ENCODE assay signal across 24 cellular contexts in genomic region chr11:70539360-70540095, GRCh38.
A peak's percentile ranks its signal among the peaks of the same experiment; 100 is the strongest.
DNase-seq lines count a peak whose midpoint lies in the region; ATAC-seq, FAIRE-seq and TF ChIP-seq lines count a peak whose summit lies in the region.
"Had no signal": no experiment of that assay in that cellular context is flagged by ENCODE, and none has a peak within 500 bp of the region (broad histone marks: within the 10 kb centered on the region; RNA-seq: fewer than 3 reads in every experiment).

No MANE protein-coding gene starts in this region.

- 81% methylated on average over 22 of the region's 26 CpGs for WGBS in SK-N-SH (ENCODE audit: low lambda C conversion rate)
- WGBS in neuronal stem cell (ENCODE audit: extremely low coverage in 2 of 2, insufficient read length in 2 of 2, insufficient replicate concordance in 1 of 2), 2 donors: no CpG with 5 or more reads among the region's 26 CpGs

- H3K9me3 ChIP-seq in SK-N-SH: no peaks in the 10 kb centered on the region
- peaks cover 0 to 4% of the 10 kb centered on the region in 2 donors for H3K9me3 ChIP-seq in neuronal stem cell (replicated peaks in 1 of 2; ENCODE audit: control insufficient read depth in 2 of 2, insufficient read depth in 1 of 2, low read depth in 1 of 2, low read length in 2 of 2)

- H2BK15ac ChIP-seq in neuronal stem cell (ENCODE audit: low read length): no peak overlapping the region

- H3K4me1 ChIP-seq in SK-N-SH (ENCODE audit: control insufficient read depth in 1 of 2, insufficient read depth in 2 of 2, low read depth in 1 of 2, low read length in 1 of 2) (no peaks in the 10 kb centered on the region; a peak in 1 of 4 replicates), neuronal stem cell (ENCODE audit: control insufficient read depth in 2 of 2, insufficient read depth in 1 of 2, low read depth in 1 of 2, low read length in 2 of 2) (peaks cover 2 to 8% of the 10 kb centered on the region in 2 donors)

- peak overlapping the region; percentile 69 for H3K18ac ChIP-seq in neuronal stem cell (ENCODE audit: low read length)

- H3K23ac ChIP-seq in neuronal stem cell (ENCODE audit: low read depth, low read length, poor library complexity): no peak overlapping the region

- POLR2A ChIA-PET in SK-N-SH (lab: Yijun Ruan, JAX): no interaction called here

- no peak overlapping the region for H4K8ac ChIP-seq in neuronal stem cell (ENCODE audit: low read depth, low read length)

- H2AFZ ChIP-seq in SK-N-SH (ENCODE audit: low read depth) (no peak overlapping the region), neuronal stem cell (ENCODE audit: low read length) (no peak overlapping the region)
- H2AFZ ChIP-seq: GM23248 had no signal

- DNase-seq in SK-N-SH (peak; percentile 43), RCC 7860 (ENCODE audit: low spot score) (peak; percentile 52), kidney tubule cell (ENCODE audit: low spot score) (peak; percentile 23), neuronal stem cell (ENCODE audit: low spot score) (no peak)
- no peak for DNase-seq in activated CD4-positive, CD25-positive, alpha-beta regulatory T cell (lab: John Stamatoyannopoulos, UW)
- DNase-seq: CD4-positive, alpha-beta T cell; DMS153; GF-D8; GM23248; Karpas-422; NCI-H1048; NCI-H1436 treated with DMSO at 0.1 percent for 48 hours; NCI-H2029; NCI-H345; NCI-H524 treated with DMSO at 0.1 percent for 48 hours had no signal

- no peak for TF ChIP-seq EP300 in SK-N-SH (IDR thresholded peaks at IDR 0.05; ENCODE audit: borderline replicate concordance in 1 of 2, low read depth in 1 of 2, low read length in 1 of 2)

- no peak overlapping the region for H4K91ac ChIP-seq in neuronal stem cell (ENCODE audit: low read depth, low read length, poor library complexity)

- H3K36me3 ChIP-seq in SK-N-SH (replicated peaks in 1 of 2; ENCODE audit: control insufficient read depth in 1 of 2, insufficient read depth in 2 of 2, low read length in 1 of 2): no peaks in the 10 kb centered on the region
- no peaks in the 10 kb centered on the region for H3K36me3 ChIP-seq in neuronal stem cell (replicated peaks in 1 of 2; ENCODE audit: control insufficient read depth in 2 of 2, insufficient read depth in 2 of 2, low read length in 2 of 2)

- no peaks in the 10 kb centered on the region for H3K9me2 ChIP-seq in SK-N-SH

- no peaks in the 10 kb centered on the region for H4K20me1 ChIP-seq in SK-N-SH (ENCODE audit: insufficient read depth)

- no peak overlapping the region for H3K4ac ChIP-seq in neuronal stem cell (ENCODE audit: low read length)

- no peak for TF ChIP-seq RAD21 in SK-N-SH (IDR thresholded peaks at IDR 0.05; ENCODE audit: low read length)

- H3K9ac ChIP-seq in SK-N-SH (no peak overlapping the region), neuronal stem cell (ENCODE audit: low read depth, low read length, poor library complexity) (no peak overlapping the region)
- H3K9ac ChIP-seq: GM23248 had no signal

- FAIRE-seq in RCC 7860 (lab: Jason Lieb, UNC): peak; percentile 73
- FAIRE-seq: GM19239 had no signal

- no peak overlapping the region for H2BK12ac ChIP-seq in neuronal stem cell (ENCODE audit: low read length)

- TF ChIP-seq CTCF in SK-N-SH (IDR thresholded peaks at IDR 0.05): no peak

- peak overlapping the region; percentile 86 for H2AK5ac ChIP-seq in neuronal stem cell (ENCODE audit: low read depth, low read length)

- peak overlapping the region; percentile 50 for H3K14ac ChIP-seq in neuronal stem cell (ENCODE audit: low read length)

- peaks cover 4% of the 10 kb centered on the region for H3K79me1 ChIP-seq in neuronal stem cell (ENCODE audit: low read depth, low read length)

- no peak overlapping the region for H3K4me2 ChIP-seq in SK-N-SH
- no peak overlapping the region for H3K4me2 ChIP-seq in neuronal stem cell (ENCODE audit: insufficient read depth, low read length, poor library complexity, severe bottlenecking)

- ATAC-seq in SK-N-SH treated with all-trans-retinoic acid at 6 μM for 48 hours (no peak), HG02852 (IDR thresholded peaks at IDR 0.05; ENCODE audit: unreplicated experiment) (no peak), HG03354 (IDR thresholded peaks at IDR 0.05; ENCODE audit: poor library complexity, severe bottlenecking, unreplicated experiment) (no peak)
- ATAC-seq: HCT116 had no signal

- peak overlapping the region; percentile 0 for H2BK5ac ChIP-seq in neuronal stem cell (ENCODE audit: low read length)

- H3K79me2 ChIP-seq in SK-N-SH (ENCODE audit: insufficient read depth): no peaks in the 10 kb centered on the region

- no peak overlapping the region for H2BK120ac ChIP-seq in neuronal stem cell (ENCODE audit: low read depth, low read length)

- H3F3A ChIP-seq in SK-N-SH (replicated peaks; ENCODE audit: insufficient read depth): no peaks in the 10 kb centered on the region

- H3K27ac ChIP-seq in SK-N-SH (ENCODE audit: low read depth in 2 of 2, low read length in 1 of 2): no peak overlapping the region
- H3K27ac ChIP-seq in neuronal stem cell (replicated peaks; ENCODE audit: low read length): no peak overlapping the region
- H3K27ac ChIP-seq: 22Rv1, GM23248, HL-60, RWPE1, SJSA1 had no signal

- H3K4me3 ChIP-seq in SK-N-SH (ENCODE audit: low read depth in 2 of 2, low read length in 1 of 2) (no peak overlapping the region), neuronal stem cell (ENCODE audit: low read length in 2 of 2) (no peak overlapping the region)
- H3K4me3 ChIP-seq: GM23248, SJSA1 had no signal

- CTCF ChIA-PET in SK-N-SH (lab: Yijun Ruan, JAX): interaction anchor here (0.6 kb wide), 1 partner anchor 14 kb away, joined by 3 read pairs; no protein-coding TSS in a partner anchor

- no peaks in the 10 kb centered on the region for H3K27me3 ChIP-seq in SK-N-SH (ENCODE audit: insufficient read depth)
- H3K27me3 ChIP-seq in neuronal stem cell (ENCODE audit: control insufficient read depth in 3 of 3, insufficient read depth in 3 of 3, low read depth in 1 of 3, low read length in 3 of 3): no peaks in the 10 kb centered on the region
- H3K27me3 ChIP-seq: SJSA1 had no signal

TF ChIP-seq in SK-N-SH, 30 proteins besides CTCF, POLR2A, EP300 and RAD21 (continues in another document):
- no peak for TF ChIP-seq RXRA (IDR thresholded peaks at IDR 0.05; ENCODE audit: borderline replicate concordance, low read depth)
- no peak for TF ChIP-seq RFX5 (IDR thresholded peaks at IDR 0.05; ENCODE audit: low read length)
- TF ChIP-seq ELF1 (IDR thresholded peaks at IDR 0.05): no peak
- no peak for TF ChIP-seq IRF3 (IDR thresholded peaks at IDR 0.05; ENCODE audit: low read depth, low read length)
- no peak for TF ChIP-seq POLR2AphosphoS5 (IDR thresholded peaks at IDR 0.05; ENCODE audit: low read depth, low read length)
- no peak for TF ChIP-seq YY1 (IDR thresholded peaks at IDR 0.05; ENCODE audit: low read depth)
- no peak for TF ChIP-seq MEF2A (IDR thresholded peaks at IDR 0.05; ENCODE audit: borderline replicate concordance, low read depth)
- TF ChIP-seq GATA2 (CRISPR knock-in tag; IDR thresholded peaks at IDR 0.05): no peak
- TF ChIP-seq GABPA (IDR thresholded peaks at IDR 0.05; ENCODE audit: low read depth): no peak
- TF ChIP-seq SMC3 (IDR thresholded peaks at IDR 0.05; ENCODE audit: low read depth, low read length): no peak
- no peak for TF ChIP-seq TEAD4 (IDR thresholded peaks at IDR 0.05; ENCODE audit: borderline replicate concordance, insufficient read depth)
- no peak for TF ChIP-seq TCF12 (IDR thresholded peaks at IDR 0.05)

TF ChIP-seq in SK-N-SH treated with all-trans-retinoic acid at 6 μM for 48 hours, 23 proteins besides CTCF, POLR2A, EP300 and RAD21 (continues in another document):
- TF ChIP-seq CREB5 (CRISPR knock-in tag; IDR thresholded peaks at IDR 0.05; ENCODE audit: low read depth) (no peak), ZNF565 (CRISPR knock-in tag; conservative IDR thresholded peaks at IDR 0.05; ENCODE audit: low read depth) (no peak), RARB (CRISPR knock-in tag; IDR thresholded peaks at IDR 0.05) (no peak), GLIS3 (CRISPR knock-in tag; IDR thresholded peaks at IDR 0.05) (no peak), PPARA (CRISPR knock-in tag; IDR thresholded peaks at IDR 0.05; ENCODE audit: borderline replicate concordance) (no peak), ZC3H10 (CRISPR knock-in tag; IDR thresholded peaks at IDR 0.05) (no peak), ZNF8 (CRISPR knock-in tag; IDR thresholded peaks at IDR 0.05) (no peak), TSHZ2 (CRISPR knock-in tag; IDR thresholded peaks at IDR 0.05) (no peak), TCF4 (CRISPR knock-in tag; IDR thresholded peaks at IDR 0.05; ENCODE audit: borderline replicate concordance) (no peak)

Comparison
In these comparisons a context has a peak if more than half of its experiments do, and no peak if none do; other contexts are left out.
1. DNase-seq: peak in SK-N-SH (single experiment), RCC 7860 (single experiment) and kidney tubule cell (single experiment); none in neuronal stem cell (single experiment) and activated CD4-positive, CD25-positive, alpha-beta regulatory T cell (0 of 4).